In genomic region chr14:68140111-68140741, GRCh38 we compare ENCODE assay signal across 9 cellular contexts.
A peak's percentile ranks its signal among the peaks of the same experiment; 100 is the strongest.
DNase-seq lines count a peak whose midpoint lies in the region; ATAC-seq lines count a peak whose summit lies in the region.
"Had no signal": no experiment of that assay in that cellular context is flagged by ENCODE, and none has a peak within 500 bp of the region (broad histone marks: within the 10 kb centered on the region; RNA-seq: fewer than 3 reads in every experiment).

No MANE protein-coding gene starts in this region.

- no peak overlapping the region for H3K27ac ChIP-seq in CD4-positive, alpha-beta memory T cell (ENCODE audit: low read depth, low read length)
- H3K27ac ChIP-seq: BLaER1 had no signal

- no peaks in the 10 kb centered on the region for H3K36me3 ChIP-seq in CD4-positive, alpha-beta memory T cell (ENCODE audit: insufficient read depth, low read length)
- H3K36me3 ChIP-seq: BLaER1 had no signal

- intact Hi-C loops in CD4-positive, alpha-beta memory T cell (cut with micrococcal nuclease): no loop called here

- peak overlapping the region in 1 of 7 donors; percentile 25 for H3K27ac Mint-ChIP-seq in CD4-positive, alpha-beta memory T cell

- H3K9me3 ChIP-seq in CD4-positive, alpha-beta memory T cell (ENCODE audit: control insufficient read depth in 1 of 2, low read length in 2 of 2): no peaks in the 10 kb centered on the region
- H3K9me3 ChIP-seq: BLaER1 had no signal

- no peaks in the 10 kb centered on the region for H3K27me3 ChIP-seq in CD4-positive, alpha-beta memory T cell (ENCODE audit: insufficient read depth, low read length)
- H3K27me3 ChIP-seq: BLaER1 had no signal

- H3K9me3 Mint-ChIP-seq in CD4-positive, alpha-beta memory T cell: no peaks in the 10 kb centered on the region

- peaks cover 13 to 21% (median 19%) of the 10 kb centered on the region in 4 donors for H3K4me1 Mint-ChIP-seq in CD4-positive, alpha-beta memory T cell

- no peak overlapping the region for H3K4me3 Mint-ChIP-seq in CD4-positive, alpha-beta memory T cell

- CTCF ChIA-PET in CD4-positive, alpha-beta memory T cell (lab: Charles Lee; ENCODE audit: partially characterized antibody): no interaction called here

- DNase-seq in NCI-H1417 (lab: John Stamatoyannopoulos, UW) (peak; percentile 3 to 90 (median 22)), NCI-H1417 treated with DMSO at 0.1 percent for 48 hours (lab: John Stamatoyannopoulos, UW) (no peak), amniotic epithelial cell (ENCODE audit: low read depth) (peak; percentile 98), iPS-NIHi11 (ENCODE audit: low spot score) (peak; percentile 18), stromal cell of bone marrow (ENCODE audit: low read depth) (peak; percentile 95), CD1c-positive myeloid dendritic cell (ENCODE audit: extremely low spot score) (no peak)
- no peak for DNase-seq in CD4-positive, alpha-beta memory T cell

- no peaks in the 10 kb centered on the region for H3K36me3 Mint-ChIP-seq in CD4-positive, alpha-beta memory T cell

- H3K4me3 ChIP-seq in CD4-positive, alpha-beta memory T cell (ENCODE audit: low read length in 2 of 2): no peak overlapping the region
- H3K4me3 ChIP-seq: BLaER1 had no signal

- H3K4me1 ChIP-seq in CD4-positive, alpha-beta memory T cell (ENCODE audit: insufficient read depth, low read length): peaks cover 24% of the 10 kb centered on the region

- H3K27me3 Mint-ChIP-seq in CD4-positive, alpha-beta memory T cell: no peaks in the 10 kb centered on the region

- POLR2A ChIA-PET in CD4-positive, alpha-beta memory T cell (lab: Charles Lee; ENCODE audit: partially characterized antibody): no interaction called here

- no peak for ATAC-seq in GM18519 (IDR thresholded peaks at IDR 0.05; ENCODE audit: low FRiP score, unreplicated experiment)

Comparison
In these comparisons a context has a peak if more than half of its experiments do, and no peak if none do; other contexts are left out.
1. DNase-seq: peak in NCI-H1417 (3 of 3), amniotic epithelial cell (single experiment), iPS-NIHi11 (single experiment) and stromal cell of bone marrow (single experiment); none in NCI-H1417 treated with DMSO at 0.1 percent for 48 hours (single experiment), CD1c-positive myeloid dendritic cell (single experiment) and CD4-positive, alpha-beta memory T cell (0 of 5).